Comparison of ENCODE assay signal across 26 cellular contexts in genomic region chr7:43697690-43698089, GRCh38. TPM values are rescaled to one million over a fixed set of nuclear protein-coding genes. Genes with fewer than 3 reads are reported as not detected.
DNase-seq lines count a peak whose midpoint lies in the region; ATAC-seq and TF ChIP-seq lines count a peak whose summit lies in the region.
"Had no signal": no experiment of that assay in that cellular context is flagged by ENCODE, and none has a peak within 500 bp of the region (broad histone marks: within the 10 kb centered on the region; RNA-seq: fewer than 3 reads in every experiment).

No MANE protein-coding gene starts in this region.

- H3K27ac Mint-ChIP-seq in activated CD4-positive, alpha-beta T cell treated with anti-CD3 and anti-CD28 coated beads for 36 hours = peak overlapping the region; percentile 69
- peak overlapping the region; percentile 75 for H3K27ac Mint-ChIP-seq in HFFc6
- no peak overlapping the region for H3K27ac Mint-ChIP-seq in activated naive CD8-positive, alpha-beta T cell
- peak overlapping the region in 7 of 9 donors; percentile 43 to 86 (median 66) for H3K27ac Mint-ChIP-seq in naive thymus-derived CD4-positive, alpha-beta T cell

- H3K36me3 ChIP-seq in naive thymus-derived CD4-positive, alpha-beta T cell (ENCODE audit: control insufficient read depth in 2 of 3, insufficient read depth in 3 of 3, low read length in 3 of 3) = no peaks in the 10 kb centered on the region
- H3K36me3 ChIP-seq in sigmoid colon = no peaks in the 10 kb centered on the region
- H3K36me3 ChIP-seq: BE2C, gastroesophageal sphincter, tibial artery had no signal

- peaks cover 1% of the 10 kb centered on the region for H3K36me3 Mint-ChIP-seq in activated CD4-positive, alpha-beta T cell treated with anti-CD3 and anti-CD28 coated beads for 36 hours (ENCODE audit: low read depth)
- no peaks in the 10 kb centered on the region for H3K36me3 Mint-ChIP-seq in HFFc6 (ENCODE audit: low read depth)
- no peaks in the 10 kb centered on the region for H3K36me3 Mint-ChIP-seq in activated naive CD8-positive, alpha-beta T cell
- H3K36me3 Mint-ChIP-seq in naive thymus-derived CD4-positive, alpha-beta T cell = peaks cover 0 to under 1% (median 0%) of the 10 kb centered on the region in 5 donors

- no peak overlapping the region for H3K27ac ChIP-seq in naive thymus-derived CD4-positive, alpha-beta T cell (ENCODE audit: low read depth, low read length)
- H3K27ac ChIP-seq in sigmoid colon = no peak overlapping the region
- H3K27ac ChIP-seq: body of pancreas, gastroesophageal sphincter, tibial artery had no signal

- H3K27me3 Mint-ChIP-seq in activated CD4-positive, alpha-beta T cell treated with anti-CD3 and anti-CD28 coated beads for 36 hours = no peaks in the 10 kb centered on the region
- H3K27me3 Mint-ChIP-seq in HFFc6 (ENCODE audit: insufficient read depth) = no peaks in the 10 kb centered on the region
- H3K27me3 Mint-ChIP-seq in activated naive CD8-positive, alpha-beta T cell = no peaks in the 10 kb centered on the region
- no peaks in the 10 kb centered on the region for H3K27me3 Mint-ChIP-seq in naive thymus-derived CD4-positive, alpha-beta T cell

- intact Hi-C loops in activated CD4-positive, alpha-beta T cell treated with anti-CD3 and anti-CD28 coated beads for 36 hours (cut with DNase I, micrococcal nuclease) = loop anchor here in 1 of 2 experiments (2.0 kb wide), 1 partner anchor 73 kb away; no protein-coding TSS in a partner anchor
- intact Hi-C loops in naive thymus-derived CD4-positive, alpha-beta T cell (cut with micrococcal nuclease) = loop anchor here in 1 of 2 donors (2.0 kb wide), 1 partner anchor 19 kb away; no protein-coding TSS in a partner anchor
- intact Hi-C loops in sigmoid colon (cut with DNase I) = no loop called here

- POLR2A ChIA-PET in activated CD4-positive, alpha-beta T cell treated with anti-CD3 and anti-CD28 coated beads for 36 hours (lab: Charles Lee) = interaction anchor here (0.8 to 1.4 kb wide), 4 partner anchors 28 to 115 kb away, joined by 3 to 9 read pairs (median 6); partner anchors contain the start of gene STK17A
- POLR2A ChIA-PET in naive thymus-derived CD4-positive, alpha-beta T cell (lab: Charles Lee) = interaction anchor here (0.6 to 5.4 kb wide), 8 partner anchors 8 to 211 kb away, joined by 3 to 185 read pairs (median 6); partner anchors contain the start of gene STK17A

- H3K4me3 ChIP-seq in naive thymus-derived CD4-positive, alpha-beta T cell (ENCODE audit: low read length) = no peak overlapping the region
- H3K4me3 ChIP-seq in sigmoid colon = no peak overlapping the region
- H3K4me3 ChIP-seq: body of pancreas, gastroesophageal sphincter, smooth muscle cell, tibial artery had no signal

- CTCF ChIA-PET in activated CD4-positive, alpha-beta T cell treated with anti-CD3 and anti-CD28 coated beads for 36 hours (lab: Charles Lee) = interaction anchor here (0.6 to 6.3 kb wide), 15 partner anchors 12 to 140 kb away, joined by 3 to 381 read pairs (median 5); partner anchors contain the start of gene STK17A
- CTCF ChIA-PET in naive thymus-derived CD4-positive, alpha-beta T cell (lab: Charles Lee) = interaction anchor here (1.9 to 6.7 kb wide), 8 partner anchors 14 to 141 kb away, joined by 4 to 440 read pairs (median 18); partner anchors contain the start of gene STK17A

- no peaks in the 10 kb centered on the region for H3K27me3 ChIP-seq in naive thymus-derived CD4-positive, alpha-beta T cell (ENCODE audit: control insufficient read depth in 2 of 2, insufficient read depth in 2 of 2, low read length in 2 of 2)
- H3K27me3 ChIP-seq in sigmoid colon = no peaks in the 10 kb centered on the region
- H3K27me3 ChIP-seq: BE2C, body of pancreas, gastroesophageal sphincter, tibial artery had no signal

- TF ChIP-seq CTCF in HFFc6 (IDR thresholded peaks at IDR 0.05) (no peak), sigmoid colon (IDR thresholded peaks at IDR 0.05) (no peak)

- no peak overlapping the region for H3K4me3 Mint-ChIP-seq in activated CD4-positive, alpha-beta T cell treated with anti-CD3 and anti-CD28 coated beads for 36 hours
- H3K4me3 Mint-ChIP-seq in HFFc6 = no peak overlapping the region; the same call in 1 of the 2 replicates
- peak overlapping the region; percentile 39 for H3K4me3 Mint-ChIP-seq in activated naive CD8-positive, alpha-beta T cell
- H3K4me3 Mint-ChIP-seq in naive thymus-derived CD4-positive, alpha-beta T cell = peak overlapping the region in 9 of 10 donors; percentile 20 to 72 (median 56)

- no peak for TF ChIP-seq EP300 in sigmoid colon (IDR thresholded peaks at IDR 0.05)

- no peak for TF ChIP-seq POLR2A in sigmoid colon (IDR thresholded peaks at IDR 0.05)

- DNase-seq in activated CD4-positive, alpha-beta T cell treated with anti-CD3 and anti-CD28 coated beads for 36 hours = no peak
- no peak for DNase-seq in activated CD4-positive, alpha-beta T cell treated with anti-CD3 and anti-CD28 coated beads, Interleukin-2, amount 50 U/mL, for 1 hour
- DNase-seq in HFFc6 (no peak), sigmoid colon (no peak)
- no peak for DNase-seq in naive thymus-derived CD4-positive, alpha-beta T cell
- DNase-seq in stimulated activated CD4-positive, alpha-beta T cell treated with anti-CD3 and anti-CD28 coated beads, Interleukin-2, amount 100 ng/mL, for 24 hours = no peak
- DNase-seq: 8988T; activated CD4-positive, alpha-beta T cell treated with anti-CD3 and anti-CD28 coated beads for 4 hours; activated gamma-delta T cell treated with Interleukin-2 at 50 U/mL for 16 hours; BE2C; body of pancreas; effector CD8-positive, alpha-beta T cell; EL; islet precursor cell; Kasumi-1; NCI-H1092 treated with DMSO at 0.1 percent for 48 hours; NCI-H1930; NCI-H748 treated with DMSO at 0.1 percent for 48 hours; stimulated activated CD4-positive, alpha-beta T cell treated with anti-CD3 and anti-CD28 coated beads, Interleukin-2, amount 100 ng/mL, for 48 hours; stimulated activated naive CD4-positive, alpha-beta T cell; tibial artery had no signal

- WGBS in sigmoid colon, 2 donors = 87 to 93% methylated on average over 4 of the region's 4 CpGs

- peak; percentile 67 for ATAC-seq in activated CD4-positive, alpha-beta T cell treated with anti-CD3 and anti-CD28 coated beads for 36 hours
- ATAC-seq in naive thymus-derived CD4-positive, alpha-beta T cell = no peak
- no peak for ATAC-seq in HG03469 (IDR thresholded peaks at IDR 0.05; ENCODE audit: unreplicated experiment)
- ATAC-seq: body of pancreas, gastroesophageal sphincter, Right ventricle myocardium inferior had no signal

- H3K9me3 ChIP-seq in naive thymus-derived CD4-positive, alpha-beta T cell (ENCODE audit: control insufficient read depth in 2 of 3, low read length in 3 of 3) = no peaks in the 10 kb centered on the region
- H3K9me3 ChIP-seq in sigmoid colon = no peaks in the 10 kb centered on the region
- H3K9me3 ChIP-seq: BE2C, body of pancreas, gastroesophageal sphincter, tibial artery had no signal

- H3K4me1 ChIP-seq in naive thymus-derived CD4-positive, alpha-beta T cell (ENCODE audit: control insufficient read depth in 2 of 2, insufficient read depth in 2 of 2, low read length in 2 of 2) = peaks cover 17 to 29% of the 10 kb centered on the region in 2 donors
- H3K4me1 ChIP-seq in sigmoid colon = peaks cover 0 to 16% (median 10%) of the 10 kb centered on the region in 4 donors
- H3K4me1 ChIP-seq: tibial artery had no signal

- H3K9me3 Mint-ChIP-seq in activated CD4-positive, alpha-beta T cell treated with anti-CD3 and anti-CD28 coated beads for 36 hours (ENCODE audit: low read depth) = no peaks in the 10 kb centered on the region
- no peaks in the 10 kb centered on the region for H3K9me3 Mint-ChIP-seq in HFFc6
- no peaks in the 10 kb centered on the region for H3K9me3 Mint-ChIP-seq in activated naive CD8-positive, alpha-beta T cell (ENCODE audit: low read depth)
- H3K9me3 Mint-ChIP-seq in naive thymus-derived CD4-positive, alpha-beta T cell = no peaks in the 10 kb centered on the region

- H3K4me1 Mint-ChIP-seq in activated CD4-positive, alpha-beta T cell treated with anti-CD3 and anti-CD28 coated beads for 36 hours = peaks cover 40% of the 10 kb centered on the region
- H3K4me1 Mint-ChIP-seq in HFFc6 (ENCODE audit: low read depth) = peaks cover 54% of the 10 kb centered on the region
- peaks cover 38% of the 10 kb centered on the region for H3K4me1 Mint-ChIP-seq in activated naive CD8-positive, alpha-beta T cell (ENCODE audit: low read depth)
- H3K4me1 Mint-ChIP-seq in naive thymus-derived CD4-positive, alpha-beta T cell = peaks cover 14 to 39% (median 31%) of the 10 kb centered on the region in 7 donors

RNA-seq across cellular contexts. Expression of gene COA1, which starts 31.6 kb away (rescaled TPM):
- total RNA-seq in activated CD4-positive, alpha-beta T cell treated with anti-CD3 and anti-CD28 coated beads for 36 hours = 10 to 100 TPM; 76.9 to 77.1 TPM
- total RNA-seq in HFFc6 (2021; fragmentation: NEBNext Ultra II Directional; extraction: Animal tissue kit (Norgen Biotek cat#: 25700)) = 10 to 100 TPM; 52.5 to 61.5 (median 57.3) TPM
- total RNA-seq in naive thymus-derived CD4-positive, alpha-beta T cell = 10 to 100 TPM; 51.3 to 73.3 (median 64.6) TPM
- polyA plus RNA-seq in naive thymus-derived CD4-positive, alpha-beta T cell = 10 to 100 TPM; 67.1 to 86.6 TPM
- 10 to 100 TPM; 36.0 to 61.2 (median 42.9) TPM for total RNA-seq in sigmoid colon
- 10 to 100 TPM; 31.2 to 46.1 (median 36.3) TPM for polyA plus RNA-seq in sigmoid colon

Comparison
In these comparisons a context has a peak if more than half of its experiments do, and no peak if none do; other contexts are left out.
1. H3K4me3 Mint-ChIP-seq: peak in activated naive CD8-positive, alpha-beta T cell (single experiment) and naive thymus-derived CD4-positive, alpha-beta T cell (9 of 10); none in activated CD4-positive, alpha-beta T cell treated with anti-CD3 and anti-CD28 coated beads for 36 hours (single experiment) and HFFc6 (single experiment).